1 cellular context compared by ENCODE assay signal in the genomic region with DNA sequence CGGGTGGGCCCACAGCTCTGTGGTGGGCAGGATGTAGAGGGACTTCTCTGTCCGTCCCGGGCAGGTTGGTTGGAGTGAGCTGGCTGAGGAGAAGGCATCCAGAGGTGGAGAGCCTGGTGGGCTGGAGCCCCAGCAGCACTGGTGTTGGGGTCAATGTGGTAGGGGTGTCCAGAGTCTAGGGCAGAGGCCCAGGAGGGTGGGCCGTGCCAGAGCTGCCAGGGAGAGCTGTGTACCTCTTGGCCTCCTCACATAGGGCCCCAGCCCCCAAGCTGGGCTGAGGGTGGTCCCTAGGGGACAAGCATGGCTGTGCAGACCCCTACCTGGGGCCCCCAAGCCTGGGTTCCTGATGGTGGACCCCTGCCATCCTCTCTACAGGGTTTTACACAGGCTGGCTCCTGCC.
TF ChIP-seq lines count a peak whose summit lies in the region.

No MANE protein-coding gene starts in this region.

TF ChIP-seq in HCT116, 20 proteins besides CTCF, POLR2A, EP300 and RAD21 (continued from another document):
- TF ChIP-seq, protein P1, sequence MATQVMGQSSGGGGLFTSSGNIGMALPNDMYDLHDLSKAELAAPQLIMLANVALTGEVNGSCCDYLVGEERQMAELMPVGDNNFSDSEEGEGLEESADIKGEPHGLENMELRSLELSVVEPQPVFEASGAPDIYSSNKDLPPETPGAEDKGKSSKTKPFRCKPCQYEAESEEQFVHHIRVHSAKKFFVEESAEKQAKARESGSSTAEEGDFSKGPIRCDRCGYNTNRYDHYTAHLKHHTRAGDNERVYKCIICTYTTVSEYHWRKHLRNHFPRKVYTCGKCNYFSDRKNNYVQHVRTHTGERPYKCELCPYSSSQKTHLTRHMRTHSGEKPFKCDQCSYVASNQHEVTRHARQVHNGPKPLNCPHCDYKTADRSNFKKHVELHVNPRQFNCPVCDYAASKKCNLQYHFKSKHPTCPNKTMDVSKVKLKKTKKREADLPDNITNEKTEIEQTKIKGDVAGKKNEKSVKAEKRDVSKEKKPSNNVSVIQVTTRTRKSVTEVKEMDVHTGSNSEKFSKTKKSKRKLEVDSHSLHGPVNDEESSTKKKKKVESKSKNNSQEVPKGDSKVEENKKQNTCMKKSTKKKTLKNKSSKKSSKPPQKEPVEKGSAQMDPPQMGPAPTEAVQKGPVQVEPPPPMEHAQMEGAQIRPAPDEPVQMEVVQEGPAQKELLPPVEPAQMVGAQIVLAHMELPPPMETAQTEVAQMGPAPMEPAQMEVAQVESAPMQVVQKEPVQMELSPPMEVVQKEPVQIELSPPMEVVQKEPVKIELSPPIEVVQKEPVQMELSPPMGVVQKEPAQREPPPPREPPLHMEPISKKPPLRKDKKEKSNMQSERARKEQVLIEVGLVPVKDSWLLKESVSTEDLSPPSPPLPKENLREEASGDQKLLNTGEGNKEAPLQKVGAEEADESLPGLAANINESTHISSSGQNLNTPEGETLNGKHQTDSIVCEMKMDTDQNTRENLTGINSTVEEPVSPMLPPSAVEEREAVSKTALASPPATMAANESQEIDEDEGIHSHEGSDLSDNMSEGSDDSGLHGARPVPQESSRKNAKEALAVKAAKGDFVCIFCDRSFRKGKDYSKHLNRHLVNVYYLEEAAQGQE (IDR thresholded peaks at IDR 0.05; ENCODE audit: low read depth), result no peak
- TF ChIP-seq EZH2phosphoT487 (IDR thresholded peaks at IDR 0.05; ENCODE audit: borderline replicate concordance) (no peak), ZFX (IDR thresholded peaks at IDR 0.05) (no peak), EZH2 (IDR thresholded peaks at IDR 0.05) (no peak)
TF ChIP-seq in HCT116: peak in this region for 0.
